20 cellular contexts compared by ENCODE assay signal in the genomic region with DNA sequence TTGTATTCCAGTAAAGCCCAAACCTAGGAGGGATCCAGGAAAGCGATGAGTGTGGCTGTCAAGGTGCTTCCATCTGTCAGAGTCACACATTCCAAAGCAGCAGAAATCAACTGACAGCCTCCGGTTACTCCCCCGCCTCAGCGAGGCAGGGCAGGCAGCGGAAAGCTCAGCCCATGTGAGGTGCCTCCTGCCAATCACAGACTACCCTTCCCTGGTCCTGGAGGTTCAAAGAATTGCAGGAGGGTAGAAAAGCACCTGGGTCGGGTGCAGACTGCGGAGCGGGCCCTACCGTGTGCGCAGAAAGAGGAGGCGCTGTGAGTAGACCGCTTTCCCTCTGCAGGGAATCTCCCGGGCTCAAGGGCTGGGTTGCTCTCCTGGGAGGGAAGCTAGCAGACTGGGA. TPM values are rescaled to one million over a fixed set of nuclear protein-coding genes. Genes with fewer than 3 reads are reported as not detected.
DNase-seq lines count a peak whose midpoint lies in the region; ATAC-seq and TF ChIP-seq lines count a peak whose summit lies in the region.
"Had no signal": no experiment of that assay in that cellular context is flagged by ENCODE, and none has a peak within 500 bp of the region (broad histone marks: within the 10 kb centered on the region; RNA-seq: fewer than 3 reads in every experiment).

A gene (plus strand): TSS at position 274 of the 400 bp plus-strand sequence. CDS start 13,144 bp downstream, outside the sequence.

- no peak within 1 kb of the TSS for H3K9ac ChIP-seq in colonic mucosa (ENCODE audit: low read depth in 2 of 2, low read length in 2 of 2)

- H3K9me3 ChIP-seq in colonic mucosa, result no peaks in the 10 kb centered on the region
- H3K9me3 ChIP-seq: tibial nerve had no signal

- peak; percentile 85 for DNase-seq in ELF-1 (ENCODE audit: low read depth, low spot score)
- peak; percentile 19 for DNase-seq in UCSD-AML1 (lab: John Stamatoyannopoulos, UW; ENCODE audit: unreplicated experiment)
- DNase-seq in iPS-NIHi7 (ENCODE audit: extremely low spot score), result peak; percentile 82
- no peak for DNase-seq in omental fat pad (ENCODE audit: low spot score)
- DNase-seq in activated effector memory CD4-positive, alpha-beta T cell treated with Interleukin-2 at 50 U/mL for 16 hours, result no peak
- no peak for DNase-seq in NCI-H69 (lab: John Stamatoyannopoulos, UW)
- no peak for DNase-seq in colonic mucosa
- DNase-seq: activated CD4-positive, alpha-beta T cell treated with anti-CD3 and anti-CD28 coated beads, Interleukin-2, amount 50 U/mL, for 1 hour; activated naive CD8-positive, alpha-beta T cell treated with anti-CD3 and anti-CD28 coated beads, Interleukin-2, amount 50 U/mL, for 24 hours; activated T-cell treated with anti-CD3 and anti-CD28 coated beads, Interleukin-2, amount 50 U/mL, for 24 hours; GDM1; NCI-H2081; NCI-H774; stimulated activated CD4-positive, alpha-beta T cell treated with anti-CD3 and anti-CD28 coated beads, Interleukin-2, amount 100 ng/mL, for 48 hours; stimulated activated CD8-positive, alpha-beta memory T cell treated with anti-CD3 and anti-CD28 coated beads, Interleukin-4, amount 100 ng/mL, for 48 hours had no signal

- intact Hi-C loops in colonic mucosa (cut with DNase I), result no loop called here

- no peaks in the 10 kb centered on the region for H3K36me3 ChIP-seq in colonic mucosa
- H3K36me3 ChIP-seq: tibial nerve had no signal

- no peak within 1 kb of the TSS for H3K4me3 ChIP-seq in colonic mucosa
- H3K4me3 ChIP-seq: tibial nerve had no signal

- H3K27me3 ChIP-seq in colonic mucosa, result no peaks in the 10 kb centered on the region
- H3K27me3 ChIP-seq: tibial nerve had no signal

- peak; percentile 82 for ATAC-seq in omental fat pad (ENCODE audit: low FRiP score)
- no peak for ATAC-seq in HG03571 (IDR thresholded peaks at IDR 0.05; ENCODE audit: unreplicated experiment)
- ATAC-seq: activated naive CD8-positive, alpha-beta T cell treated with anti-CD3 and anti-CD28 coated beads, Interleukin-2, amount 50 U/mL, for 24 hours; Right ventricle myocardium inferior; sciatic nerve had no signal

- TF ChIP-seq CTCF in omental fat pad (IDR thresholded peaks at IDR 0.05) (no peak), colonic mucosa (IDR thresholded peaks at IDR 0.05) (no peak)

- H3K4me1 ChIP-seq in colonic mucosa, result no peaks in the 10 kb centered on the region

- no peak within 1 kb of the TSS for H3K27ac ChIP-seq in colonic mucosa

RNA-seq across cellular contexts. Expression of the gene that starts here (rescaled TPM):
- total RNA-seq in omental fat pad, result 10 to 100 TPM in 2 of 4 donors, 1 to 10 TPM in 2; 1.1 to 49.3 (median 12.4) TPM
- total RNA-seq in colonic mucosa, result not detected
- total RNA-seq: frontal cortex, tibial nerve had no signal

Comparison
In these comparisons a context has a peak if more than half of its experiments do, and no peak if none do; other contexts are left out.
1. DNase-seq: peak in ELF-1 (single experiment), UCSD-AML1 (single experiment) and iPS-NIHi7 (single experiment); none in omental fat pad (single experiment), activated effector memory CD4-positive, alpha-beta T cell treated with Interleukin-2 at 50 U/mL for 16 hours (single experiment), NCI-H69 (single experiment) and colonic mucosa (single experiment).